ENCODE assay signal across 9 cellular contexts in genomic region chr19:49338691-49339363, GRCh38. TPM values are rescaled to one million over a fixed set of nuclear protein-coding genes. Genes with fewer than 3 reads are reported as not detected.
DNase-seq lines count a peak whose midpoint lies in the region; ATAC-seq, FAIRE-seq and TF ChIP-seq lines count a peak whose summit lies in the region.
"Had no signal": no experiment of that assay in that cellular context is flagged by ENCODE, and none has a peak within 500 bp of the region (broad histone marks: within the 10 kb centered on the region; RNA-seq: fewer than 3 reads in every experiment).

No MANE protein-coding gene starts in this region.

- BruUV-seq in HCT116 (replicated peaks; lab: Mats Ljungman, UMichigan) = no TSS peak
- no TSS peak for BruUV-seq in K562 (replicated peaks; lab: Mats Ljungman, UMichigan)

- H3K27me3 ChIP-seq in HCT116 (ENCODE audit: insufficient read depth, low read length) = no peaks in the 10 kb centered on the region
- no peaks in the 10 kb centered on the region for H3K27me3 ChIP-seq in K562 (ENCODE audit: control insufficient read depth in 2 of 2, insufficient read depth in 2 of 2, low read length in 2 of 2)
- H3K27me3 ChIP-seq in smooth muscle cell (ENCODE audit: low read depth) = no peaks in the 10 kb centered on the region

- intact Hi-C loops in HCT116 (cut with micrococcal nuclease) = no loop called here
- intact Hi-C loops in K562 (cut with micrococcal nuclease) = no loop called here

- TF ChIP-seq CTCF in A549 (IDR thresholded peaks at IDR 0.05) (no peak), HCT116 (IDR thresholded peaks at IDR 0.05 in 2 of 3, conservative IDR thresholded peaks at IDR 0.05 in 1 of 3; ENCODE audit: borderline replicate concordance in 1 of 3, insufficient read depth in 1 of 3, low read depth in 2 of 3, low read length in 2 of 3) (no peak), K562 (IDR thresholded peaks at IDR 0.05 in 2 of 3, conservative IDR thresholded peaks at IDR 0.05 in 1 of 3; ENCODE audit: insufficient read depth in 2 of 3, low read depth in 1 of 3, low read length in 3 of 3) (no peak), smooth muscle cell (IDR thresholded peaks at IDR 0.05; ENCODE audit: borderline replicate concordance, insufficient read depth, poor library complexity, severe bottlenecking) (no peak)

- no peak overlapping the region for H3K9ac ChIP-seq in HCT116 (ENCODE audit: low read length)
- H3K9ac ChIP-seq in K562 (ENCODE audit: insufficient read depth in 1 of 2, low read depth in 2 of 2, low read length in 2 of 2) = peak overlapping the region in 1 of 2 experiments; percentile 48; a peak in 3 of 4 replicates
- H3K9ac ChIP-seq in smooth muscle cell (ENCODE audit: low read depth) = no peak overlapping the region

- no peak overlapping the region for H3K4me2 ChIP-seq in A549
- no peak overlapping the region for H3K4me2 ChIP-seq in HCT116 (ENCODE audit: low read length)
- peak overlapping the region; percentile 57 for H3K4me2 ChIP-seq in K562 (ENCODE audit: insufficient read depth, low read length)
- peak overlapping the region; percentile 79 for H3K4me2 ChIP-seq in smooth muscle cell

- RAD21 ChIA-PET in HCT116 (lab: Charles Lee; ENCODE audit: low non-redundant PET in 1 of 2, low total read pairs in 2 of 2, uncharacterized antibody in 2 of 2, unreplicated experiment in 2 of 2) = no interaction called here

- H3K4me3 ChIP-seq in A549 (no peak overlapping the region), HCT116 (replicated peaks in 1 of 2; ENCODE audit: low read depth in 1 of 2, low read length in 2 of 2) (no peak overlapping the region), K562 (no peak overlapping the region), smooth muscle cell (peak overlapping the region; percentile 36)

- DNase-seq in A549 (ENCODE audit: low read depth in 1 of 2, low spot score in 1 of 2) = peak; percentile 54 to 57
- DNase-seq in HCT116 (ENCODE audit: low read depth, low spot score) = no peak
- peak; percentile 87 to 98 (median 96) for DNase-seq in K562 (ENCODE audit: extremely low read depth in 1 of 4, low spot score in 3 of 4)
- DNase-seq in iPS-NIHi7 (ENCODE audit: extremely low spot score) = peak; percentile 97
- no peak for DNase-seq in smooth muscle cell (lab: John Stamatoyannopoulos, UW; ENCODE audit: unreplicated experiment)
- no peak for DNase-seq in erythroblast (lab: John Stamatoyannopoulos, UW)
- DNase-seq in OCI-M2 (lab: John Stamatoyannopoulos, UW; ENCODE audit: unreplicated experiment) = no peak
- no peak for DNase-seq in activated gamma-delta T cell treated with Interleukin-2 at 50 U/mL for 16 hours

- CTCF ChIA-PET in A549 (lab: Yijun Ruan, JAX) = interaction anchor here (0.8 to 1.3 kb wide), 2 partner anchors 10 to 53 kb away, joined by 3 to 4 read pairs; no protein-coding TSS in a partner anchor
- CTCF ChIA-PET in HCT116 (lab: Charles Lee) = no interaction called here
- CTCF ChIA-PET in K562 (lab: Yijun Ruan, JAX; ENCODE audit: low intra/inter-chr PET ratio) = no interaction called here

- TF ChIP-seq RAD21 in A549 (conservative IDR thresholded peaks at IDR 0.05 in 1 of 2, IDR thresholded peaks at IDR 0.05 in 1 of 2) = no peak
- no peak for TF ChIP-seq RAD21 in HCT116 (IDR thresholded peaks at IDR 0.05; ENCODE audit: low read depth)
- no peak for TF ChIP-seq RAD21 in K562 (CRISPR knock-in tag; conservative IDR thresholded peaks at IDR 0.05 in 1 of 2, IDR thresholded peaks at IDR 0.05 in 1 of 2)

- H3K9me3 ChIP-seq in A549 (no peaks in the 10 kb centered on the region), HCT116 (ENCODE audit: control insufficient read depth in 1 of 2, insufficient read depth in 1 of 2, low read depth in 1 of 2, low read length in 2 of 2) (no peaks in the 10 kb centered on the region), K562 (replicated peaks; ENCODE audit: control insufficient read depth, insufficient read depth, low read depth, low read length) (no peaks in the 10 kb centered on the region), smooth muscle cell (replicated peaks; ENCODE audit: low read depth) (no peaks in the 10 kb centered on the region)

- H3K79me2 ChIP-seq in HCT116 (ENCODE audit: insufficient read depth, low read length) = no peaks in the 10 kb centered on the region
- no peaks in the 10 kb centered on the region for H3K79me2 ChIP-seq in K562 (ENCODE audit: control insufficient read depth, insufficient read depth, low read length)
- H3K79me2 ChIP-seq in smooth muscle cell (ENCODE audit: low read depth) = no peaks in the 10 kb centered on the region

- TF ChIP-seq POLR2A in A549 (IDR thresholded peaks at IDR 0.05; ENCODE audit: low read length) (no peak), HCT116 (IDR thresholded peaks at IDR 0.05; ENCODE audit: borderline replicate concordance, extremely low read depth, insufficient read depth, insufficient read length) (no peak), K562 (conservative IDR thresholded peaks at IDR 0.05) (no peak), erythroblast (IDR thresholded peaks at IDR 0.05; ENCODE audit: low read length) (no peak)

- POLR2A ChIA-PET in A549 (lab: Yijun Ruan, JAX) (no interaction called here), HCT116 (lab: Charles Lee) (no interaction called here), K562 (lab: Yijun Ruan, JAX) (interaction anchor here (1.0 kb wide), 1 partner anchor 87 kb away, joined by 3 read pairs; the partner anchor contains the start of gene GFY)

- WGBS in A549 (ENCODE audit: missing lambda C conversion rate) = 95% methylated on average over 29 of the region's 32 CpGs
- WGBS in K562 (ENCODE audit: insufficient coverage, low coverage, missing lambda C conversion rate) = 55% methylated on average over 22 of the region's 32 CpGs
- WGBS in smooth muscle cell (ENCODE audit: low lambda C conversion rate) = 8% methylated on average over 31 of the region's 32 CpGs

- ATAC-seq in A549 = peak; percentile 41 to 68; a peak in 4 of 6 replicates
- ATAC-seq in HCT116 = peak; percentile 90
- ATAC-seq in K562 = peak; percentile 93

- H4K20me1 ChIP-seq in HCT116 (ENCODE audit: insufficient read depth) (no peaks in the 10 kb centered on the region), K562 (replicated peaks; ENCODE audit: control insufficient read depth, insufficient read depth, low read length) (no peaks in the 10 kb centered on the region), smooth muscle cell (ENCODE audit: low read depth) (peaks cover 59% of the 10 kb centered on the region)

- TF ChIP-seq EP300 in A549 (IDR thresholded peaks at IDR 0.05) (no peak), K562 (IDR thresholded peaks at IDR 0.05; ENCODE audit: low read length) (no peak)

- H3K27ac ChIP-seq in A549 (no peak overlapping the region), HCT116 (ENCODE audit: low read depth, low read length) (no peak overlapping the region), K562 (ENCODE audit: extremely low read depth, low read depth, low read length) (peak overlapping the region; percentile 66; the same call in 1 of the 3 replicates), smooth muscle cell (ENCODE audit: low read depth) (no peak overlapping the region)

- H3K9me1 ChIP-seq in K562 (ENCODE audit: control insufficient read depth, insufficient read depth, low read length) = no peaks in the 10 kb centered on the region

- in situ Hi-C loops in K562 (cut with MboI) = no loop called here

- H3K4me1 ChIP-seq in A549 (no peaks in the 10 kb centered on the region), HCT116 (ENCODE audit: control insufficient read depth in 1 of 2, insufficient read depth in 2 of 2, low read length in 2 of 2) (peaks cover 0 to 6% of the 10 kb centered on the region in 2 experiments; a peak in 1 of 4 replicates), K562 (replicated peaks in 1 of 2; ENCODE audit: control insufficient read depth in 2 of 2, insufficient read depth in 2 of 2, low read length in 2 of 2) (peaks cover 37 to 63% of the 10 kb centered on the region in 2 experiments), smooth muscle cell (ENCODE audit: low read depth) (peaks cover 4% of the 10 kb centered on the region)

- H3K9me2 ChIP-seq in HCT116 (ENCODE audit: insufficient read depth) = no peaks in the 10 kb centered on the region

- H3K36me3 ChIP-seq in HCT116 (ENCODE audit: control insufficient read depth in 1 of 2, insufficient read depth in 2 of 2, low read length in 2 of 2) = peaks cover 11 to 21% of the 10 kb centered on the region in 2 experiments; a peak in 3 of 4 replicates
- peaks cover 15% of the 10 kb centered on the region; the same call in 1 of the 3 replicates for H3K36me3 ChIP-seq in K562 (ENCODE audit: control insufficient read depth, insufficient read depth, low read length)
- H3K36me3 ChIP-seq in smooth muscle cell (ENCODE audit: low read depth) = no peaks in the 10 kb centered on the region

- H2AFZ ChIP-seq in HCT116 (ENCODE audit: low read depth, low read length, poor library complexity, severe bottlenecking) (no peak overlapping the region), K562 (ENCODE audit: low read depth, low read length) (peak overlapping the region; percentile 14; the same call in 1 of the 2 replicates), smooth muscle cell (ENCODE audit: low read depth) (no peak overlapping the region)

- FAIRE-seq in A549 (lab: Jason Lieb, UNC) (no peak), K562 (lab: Jason Lieb, UNC) (peak; percentile 29)

- peaks cover 4% of the 10 kb centered on the region for H3F3A ChIP-seq in smooth muscle cell (ENCODE audit: low read depth)

RNA-seq across cellular contexts. Expression of gene CD37, which starts 3.6 kb away (rescaled TPM):
- polyA plus RNA-seq in A549 (2011; rRNA removed) (not detected in 2 replicates), A549 (2017; fragmentation: RNase III; extraction: RNeasy Plus Mini Kit Qiagen cat#74134 plus additional on column Dnase treatment) (0.13 to 0.22 TPM in 2 of 3 replicates, not detected in the other), K562 (2011; rRNA removed) (2.5 and 5.8 TPM in 2 replicates), K562 (2014; fragmentation: Illumina TruSeq; extraction: Trizol) (16.3 and 19.0 TPM in 2 replicates), K562 (2014; fragmentation: Nextera tagmentation; extraction: Ambion mirVana) (1 to 10 TPM; 7.4 to 8.3 TPM), K562 (2014; rRNA removed) (10.8 and 11.0 TPM in 2 replicates), smooth muscle cell (7.0 and 8.8 TPM in 2 replicates)
- not detected in 2 replicates for polyA plus RNA-seq in A549 (2012; cell fraction: cytosol; rRNA removed)
- polyA plus RNA-seq in A549 (2012; cell fraction: nucleus; rRNA removed) = not detected in 2 replicates
- polyA minus RNA-seq in A549 (2011; rRNA and poly(A)+ RNA removed) = not detected in 2 replicates
- total RNA-seq in HCT116 (2021; ENCODE audit: unreplicated experiment) (0.76 TPM), K562 (2014; rRNA removed) (4.0 and 5.0 TPM in 2 replicates), K562 (2014; rRNA removed; fragmentation: Illumina TruSeq; extraction: Trizol) (3.1 and 3.8 TPM in 2 replicates), K562 (2015; rRNA removed; fragmentation: Illumina TruSeq; extraction: Trizol) (5.0 and 6.2 TPM in 2 replicates), K562 (2021) (11.0 and 12.0 TPM in 2 replicates), smooth muscle cell (not detected in 2 replicates)
- polyA plus RNA-seq in HCT116 (2012) = 2.9 and 3.4 TPM in 2 replicates
- total RNA-seq in K562 (2011; cell fraction: chromatin; rRNA removed; ENCODE audit: low replicate concordance) = 15.6 and 23.5 TPM in 2 replicates
- 8.3 and 13.2 TPM in 2 replicates for total RNA-seq in K562 (2011; cell fraction: nucleolus; rRNA removed)
- total RNA-seq in K562 (2011; cell fraction: nucleoplasm; rRNA removed) = 12.3 and 15.8 TPM in 2 replicates
- 7.5 and 9.8 TPM in 2 replicates for polyA plus RNA-seq in K562 (2011; cell fraction: cytosol; rRNA removed)
- polyA plus RNA-seq in K562 (2011; cell fraction: nucleus; rRNA removed) = 21.2 and 22.5 TPM in 2 replicates
- polyA plus RNA-seq in K562 (2012) = 14.6 and 37.6 TPM in 2 replicates
- 3.6 and 5.2 TPM in 2 replicates for polyA minus RNA-seq in K562 (2011; rRNA and poly(A)+ RNA removed)
- 5.4 and 7.6 TPM in 2 replicates for polyA minus RNA-seq in K562 (2011; cell fraction: cytosol; rRNA and poly(A)+ RNA removed)
- 3.6 and 3.8 TPM in 2 replicates for polyA minus RNA-seq in K562 (2011; cell fraction: nucleus; rRNA and poly(A)+ RNA removed)

RNA-seq across cellular contexts. Expression of gene SLC6A16, which starts 13.8 kb away (rescaled TPM):
- 5.9 and 8.6 TPM in 2 replicates for polyA plus RNA-seq in A549 (2011; rRNA removed)
- polyA plus RNA-seq in A549 (2012; cell fraction: cytosol; rRNA removed) = 1.2 and 1.9 TPM in 2 replicates
- polyA plus RNA-seq in A549 (2012; cell fraction: nucleus; rRNA removed) = 7.1 and 17.4 TPM in 2 replicates
- polyA plus RNA-seq in A549 (2017; fragmentation: RNase III; extraction: RNeasy Plus Mini Kit Qiagen cat#74134 plus additional on column Dnase treatment) = 2.4 to 3.2 TPM (median 3.2 TPM) in 3 replicates
- polyA minus RNA-seq in A549 (2011; rRNA and poly(A)+ RNA removed) = 3.0 and 5.4 TPM in 2 replicates
- total RNA-seq in HCT116 (2021; ENCODE audit: unreplicated experiment) = 5.0 TPM
- polyA plus RNA-seq in HCT116 (2012) = 1.0 and 1.1 TPM in 2 replicates
- total RNA-seq in K562 (2011; cell fraction: chromatin; rRNA removed; ENCODE audit: low replicate concordance) = 2.9 and 6.2 TPM in 2 replicates
- total RNA-seq in K562 (2011; cell fraction: nucleolus; rRNA removed) = 2.0 and 2.6 TPM in 2 replicates
- total RNA-seq in K562 (2011; cell fraction: nucleoplasm; rRNA removed) = 3.0 and 3.2 TPM in 2 replicates
- total RNA-seq in K562 (2014; rRNA removed) = 0.05 TPM in 1 of 2 replicates, not detected in the other
- total RNA-seq in K562 (2014; rRNA removed; fragmentation: Illumina TruSeq; extraction: Trizol) = 0.35 and 0.36 TPM in 2 replicates
- 0.15 and 0.22 TPM in 2 replicates for total RNA-seq in K562 (2015; rRNA removed; fragmentation: Illumina TruSeq; extraction: Trizol)
- total RNA-seq in K562 (2021) = 0.67 and 0.95 TPM in 2 replicates
- 0.37 and 0.52 TPM in 2 replicates for polyA plus RNA-seq in K562 (2011; rRNA removed)
- polyA plus RNA-seq in K562 (2011; cell fraction: cytosol; rRNA removed) = 0.27 and 0.30 TPM in 2 replicates
- polyA plus RNA-seq in K562 (2011; cell fraction: nucleus; rRNA removed) = 1.4 and 1.6 TPM in 2 replicates
- polyA plus RNA-seq in K562 (2012) = 0.37 and 0.76 TPM in 2 replicates
- 0.09 and 0.48 TPM in 2 replicates for polyA plus RNA-seq in K562 (2014; fragmentation: Illumina TruSeq; extraction: Trizol)
- under 1 TPM; 0.35 to 0.46 TPM for polyA plus RNA-seq in K562 (2014; fragmentation: Nextera tagmentation; extraction: Ambion mirVana)
- 0.66 and 0.80 TPM in 2 replicates for polyA plus RNA-seq in K562 (2014; rRNA removed)
- 0.27 and 1.1 TPM in 2 replicates for polyA minus RNA-seq in K562 (2011; rRNA and poly(A)+ RNA removed)
- polyA minus RNA-seq in K562 (2011; cell fraction: cytosol; rRNA and poly(A)+ RNA removed) = 0.38 TPM in 1 of 2 replicates, not detected in the other
- 0.40 and 0.44 TPM in 2 replicates for polyA minus RNA-seq in K562 (2011; cell fraction: nucleus; rRNA and poly(A)+ RNA removed)
- 0.63 and 1.4 TPM in 2 replicates for total RNA-seq in smooth muscle cell
- 2.3 and 2.8 TPM in 2 replicates for polyA plus RNA-seq in smooth muscle cell

RNA-seq across cellular contexts. Expression of gene TEAD2, which starts 23.4 kb away (rescaled TPM):
- polyA plus RNA-seq in A549 (2011; rRNA removed) (15.9 and 20.3 TPM in 2 replicates), A549 (2017; fragmentation: RNase III; extraction: RNeasy Plus Mini Kit Qiagen cat#74134 plus additional on column Dnase treatment) (19.0 to 26.3 TPM (median 25.3 TPM) in 3 replicates), K562 (2011; rRNA removed) (10.7 and 12.4 TPM in 2 replicates), K562 (2014; fragmentation: Illumina TruSeq; extraction: Trizol) (25.4 and 27.0 TPM in 2 replicates), K562 (2014; fragmentation: Nextera tagmentation; extraction: Ambion mirVana) (1 to 10 TPM; 1.6 to 1.8 TPM), K562 (2014; rRNA removed) (14.2 and 18.8 TPM in 2 replicates), smooth muscle cell (55.3 and 58.5 TPM in 2 replicates)
- polyA plus RNA-seq in A549 (2012; cell fraction: cytosol; rRNA removed) = 13.0 and 16.5 TPM in 2 replicates
- 16.9 and 17.8 TPM in 2 replicates for polyA plus RNA-seq in A549 (2012; cell fraction: nucleus; rRNA removed)
- polyA minus RNA-seq in A549 (2011; rRNA and poly(A)+ RNA removed) = 36.2 and 44.5 TPM in 2 replicates
- total RNA-seq in HCT116 (2021; ENCODE audit: unreplicated experiment) (31.9 TPM), K562 (2014; rRNA removed) (14.7 and 15.3 TPM in 2 replicates), K562 (2014; rRNA removed; fragmentation: Illumina TruSeq; extraction: Trizol) (11.2 and 12.6 TPM in 2 replicates), K562 (2015; rRNA removed; fragmentation: Illumina TruSeq; extraction: Trizol) (12.7 and 13.9 TPM in 2 replicates), K562 (2021) (19.5 and 20.7 TPM in 2 replicates), smooth muscle cell (46.0 and 71.8 TPM in 2 replicates)
- 14.8 and 18.3 TPM in 2 replicates for polyA plus RNA-seq in HCT116 (2012)
- total RNA-seq in K562 (2011; cell fraction: chromatin; rRNA removed; ENCODE audit: low replicate concordance) = 12.9 and 26.4 TPM in 2 replicates
- 12.1 and 13.3 TPM in 2 replicates for total RNA-seq in K562 (2011; cell fraction: nucleolus; rRNA removed)
- 15.0 and 16.8 TPM in 2 replicates for total RNA-seq in K562 (2011; cell fraction: nucleoplasm; rRNA removed)
- polyA plus RNA-seq in K562 (2011; cell fraction: cytosol; rRNA removed) = 11.2 and 17.7 TPM in 2 replicates
- polyA plus RNA-seq in K562 (2011; cell fraction: nucleus; rRNA removed) = 9.4 and 15.6 TPM in 2 replicates
- polyA plus RNA-seq in K562 (2012) = 15.9 and 17.9 TPM in 2 replicates
- polyA minus RNA-seq in K562 (2011; rRNA and poly(A)+ RNA removed) = 7.2 and 9.5 TPM in 2 replicates
- polyA minus RNA-seq in K562 (2011; cell fraction: cytosol; rRNA and poly(A)+ RNA removed) = 10.4 and 14.6 TPM in 2 replicates
- polyA minus RNA-seq in K562 (2011; cell fraction: nucleus; rRNA and poly(A)+ RNA removed) = 4.8 and 6.9 TPM in 2 replicates

RNA-seq across cellular contexts. Expression of gene DKKL1, which starts 24.9 kb away (rescaled TPM):
- polyA plus RNA-seq in A549 (2011; rRNA removed) (0.53 and 0.91 TPM in 2 replicates), A549 (2017; fragmentation: RNase III; extraction: RNeasy Plus Mini Kit Qiagen cat#74134 plus additional on column Dnase treatment) (0.26 to 0.68 TPM (median 0.37 TPM) in 3 replicates), K562 (2011; rRNA removed) (1.4 and 1.5 TPM in 2 replicates), K562 (2014; fragmentation: Illumina TruSeq; extraction: Trizol) (0.30 and 0.52 TPM in 2 replicates), K562 (2014; fragmentation: Nextera tagmentation; extraction: Ambion mirVana) (under 1 TPM; 0.15 to 0.34 TPM), K562 (2014; rRNA removed) (0.44 and 0.96 TPM in 2 replicates), smooth muscle cell (2.8 and 6.4 TPM in 2 replicates)
- polyA plus RNA-seq in A549 (2012; cell fraction: cytosol; rRNA removed) = 0.61 and 0.73 TPM in 2 replicates
- 0.47 and 0.91 TPM in 2 replicates for polyA plus RNA-seq in A549 (2012; cell fraction: nucleus; rRNA removed)
- 0.49 and 1.4 TPM in 2 replicates for polyA minus RNA-seq in A549 (2011; rRNA and poly(A)+ RNA removed)
- total RNA-seq in HCT116 (2021; ENCODE audit: unreplicated experiment) (1.0 TPM), K562 (2014; rRNA removed) (1.4 and 1.7 TPM in 2 replicates), K562 (2014; rRNA removed; fragmentation: Illumina TruSeq; extraction: Trizol) (0.44 and 0.61 TPM in 2 replicates), K562 (2015; rRNA removed; fragmentation: Illumina TruSeq; extraction: Trizol) (0.62 and 0.90 TPM in 2 replicates), K562 (2021) (0.69 and 1.3 TPM in 2 replicates), smooth muscle cell (2.3 and 6.3 TPM in 2 replicates)
- 1.1 TPM in 2 replicates for polyA plus RNA-seq in HCT116 (2012)
- 1.1 and 1.3 TPM in 2 replicates for total RNA-seq in K562 (2011; cell fraction: chromatin; rRNA removed; ENCODE audit: low replicate concordance)
- total RNA-seq in K562 (2011; cell fraction: nucleolus; rRNA removed) = 1.3 and 1.7 TPM in 2 replicates
- 1.3 and 2.3 TPM in 2 replicates for total RNA-seq in K562 (2011; cell fraction: nucleoplasm; rRNA removed)
- polyA plus RNA-seq in K562 (2011; cell fraction: cytosol; rRNA removed) = 1.0 and 1.1 TPM in 2 replicates
- polyA plus RNA-seq in K562 (2011; cell fraction: nucleus; rRNA removed) = 1.4 TPM in 2 replicates
- polyA plus RNA-seq in K562 (2012) = 0.56 and 1.2 TPM in 2 replicates
- 0.66 and 0.70 TPM in 2 replicates for polyA minus RNA-seq in K562 (2011; rRNA and poly(A)+ RNA removed)
- polyA minus RNA-seq in K562 (2011; cell fraction: cytosol; rRNA and poly(A)+ RNA removed) = 1.9 TPM in 1 of 2 replicates, not detected in the other
- not detected in 2 replicates for polyA minus RNA-seq in K562 (2011; cell fraction: nucleus; rRNA and poly(A)+ RNA removed)

RNA-seq across cellular contexts. Expression of gene KASH5, which starts 49.2 kb away (rescaled TPM):
- 0.08 TPM in 2 replicates for polyA plus RNA-seq in A549 (2011; rRNA removed)
- 0.03 and 0.09 TPM in 2 replicates for polyA plus RNA-seq in A549 (2012; cell fraction: cytosol; rRNA removed)
- 0.05 and 0.06 TPM in 2 replicates for polyA plus RNA-seq in A549 (2012; cell fraction: nucleus; rRNA removed)
- 0.17 TPM in 1 of 3 replicates, not detected in the others for polyA plus RNA-seq in A549 (2017; fragmentation: RNase III; extraction: RNeasy Plus Mini Kit Qiagen cat#74134 plus additional on column Dnase treatment)
- polyA minus RNA-seq in A549 (2011; rRNA and poly(A)+ RNA removed) = not detected in 2 replicates
- not detected for total RNA-seq in HCT116 (2021; ENCODE audit: unreplicated experiment)
- polyA plus RNA-seq in HCT116 (2012) = 0.05 TPM in 1 of 2 replicates, not detected in the other
- total RNA-seq in K562 (2011; cell fraction: chromatin; rRNA removed; ENCODE audit: low replicate concordance) = 0.84 and 1.3 TPM in 2 replicates
- total RNA-seq in K562 (2011; cell fraction: nucleolus; rRNA removed) = 1.0 and 1.8 TPM in 2 replicates
- total RNA-seq in K562 (2011; cell fraction: nucleoplasm; rRNA removed) = 0.44 and 0.61 TPM in 2 replicates
- total RNA-seq in K562 (2014; rRNA removed) = 0.36 and 0.78 TPM in 2 replicates
- 0.26 and 0.44 TPM in 2 replicates for total RNA-seq in K562 (2014; rRNA removed; fragmentation: Illumina TruSeq; extraction: Trizol)
- total RNA-seq in K562 (2015; rRNA removed; fragmentation: Illumina TruSeq; extraction: Trizol) = 0.07 and 0.41 TPM in 2 replicates
- 0.20 and 0.60 TPM in 2 replicates for total RNA-seq in K562 (2021)
- 0.60 and 0.70 TPM in 2 replicates for polyA plus RNA-seq in K562 (2011; rRNA removed)
- 0.54 and 1.3 TPM in 2 replicates for polyA plus RNA-seq in K562 (2011; cell fraction: cytosol; rRNA removed)
- 1.9 and 2.2 TPM in 2 replicates for polyA plus RNA-seq in K562 (2011; cell fraction: nucleus; rRNA removed)
- 0.44 and 1.5 TPM in 2 replicates for polyA plus RNA-seq in K562 (2012)
- polyA plus RNA-seq in K562 (2014; fragmentation: Illumina TruSeq; extraction: Trizol) = 0.19 and 0.31 TPM in 2 replicates
- under 1 TPM in 1 of 2 experiments, not detected in 1; 0.13 TPM for polyA plus RNA-seq in K562 (2014; fragmentation: Nextera tagmentation; extraction: Ambion mirVana)
- polyA plus RNA-seq in K562 (2014; rRNA removed) = 0.84 and 3.2 TPM in 2 replicates
- polyA minus RNA-seq in K562 (2011; rRNA and poly(A)+ RNA removed) = 0.12 and 0.14 TPM in 2 replicates
- polyA minus RNA-seq in K562 (2011; cell fraction: cytosol; rRNA and poly(A)+ RNA removed) = not detected in 2 replicates
- not detected in 2 replicates for polyA minus RNA-seq in K562 (2011; cell fraction: nucleus; rRNA and poly(A)+ RNA removed)
- total RNA-seq in smooth muscle cell = not detected in 2 replicates
- not detected in 2 replicates for polyA plus RNA-seq in smooth muscle cell
- total RNA-seq: subcutaneous adipose tissue had no signal

Comparison
In these comparisons a context has a peak if more than half of its experiments do, and no peak if none do; other contexts are left out.
1. DNase-seq: peak in A549 (2 of 2), K562 (4 of 4) and iPS-NIHi7 (single experiment); none in HCT116 (single experiment), smooth muscle cell (single experiment), erythroblast (0 of 2), OCI-M2 (single experiment) and activated gamma-delta T cell treated with Interleukin-2 at 50 U/mL for 16 hours (single experiment).
2. H3K4me2 ChIP-seq: peak in K562 (single experiment) and smooth muscle cell (single experiment); none in A549 (single experiment) and HCT116 (single experiment).
3. Peak in every context shown above with its lines, with median percentiles within 50 percentile points of each other: ATAC-seq.